In genomic region chr6:131250121-131250520, GRCh38 we compare ENCODE assay signal across 9 cellular contexts.
DNase-seq lines count a peak whose midpoint lies in the region; FAIRE-seq and TF ChIP-seq lines count a peak whose summit lies in the region.
"Had no signal": no experiment of that assay in that cellular context is flagged by ENCODE, and none has a peak within 500 bp of the region (broad histone marks: within the 10 kb centered on the region; RNA-seq: fewer than 3 reads in every experiment).

No MANE protein-coding gene starts in this region.

- no peaks in the 10 kb centered on the region for H3K27me3 Mint-ChIP-seq in activated CD4-positive, alpha-beta memory T cell treated with anti-CD3 and anti-CD28 coated beads for 36 hours

- peak overlapping the region; percentile 32 for H3K4me3 ChIP-seq in colonic mucosa
- peak overlapping the region; percentile 7 to 65 (median 28) for H3K4me3 ChIP-seq in spleen

- H3K27ac ChIP-seq in colonic mucosa (peak overlapping the region; percentile 45), spleen (peak overlapping the region in 5 of 8 donors; percentile 7 to 34 (median 30))

- H3K4me3 Mint-ChIP-seq in activated CD4-positive, alpha-beta memory T cell treated with anti-CD3 and anti-CD28 coated beads for 36 hours: no peak overlapping the region

- no peaks in the 10 kb centered on the region for H3K27me3 ChIP-seq in colonic mucosa
- no peaks in the 10 kb centered on the region for H3K27me3 ChIP-seq in spleen (replicated peaks in 1 of 7)
- H3K27me3 ChIP-seq: uterus had no signal

- H3K36me3 ChIP-seq in ES-I3 (ENCODE audit: insufficient read depth, low read length) (no peaks in the 10 kb centered on the region), colonic mucosa (no peaks in the 10 kb centered on the region), spleen (no peaks in the 10 kb centered on the region)
- H3K36me3 ChIP-seq: uterus had no signal

- CTCF ChIA-PET in activated CD4-positive, alpha-beta memory T cell treated with anti-CD3 and anti-CD28 coated beads for 36 hours (lab: Charles Lee): no interaction called here

- intact Hi-C loops in colonic mucosa (cut with DNase I): no loop called here
- intact Hi-C loops in spleen (cut with DNase I; ENCODE audit: low total_unique reads): no loop called here
- intact Hi-C loops in activated CD4-positive, alpha-beta memory T cell treated with anti-CD3 and anti-CD28 coated beads for 36 hours (cut with micrococcal nuclease): no loop called here

- no peak overlapping the region for H3K27ac Mint-ChIP-seq in activated CD4-positive, alpha-beta memory T cell treated with anti-CD3 and anti-CD28 coated beads for 36 hours

- FAIRE-seq in H54 (lab: Jason Lieb, UNC): no peak

- H3K4me1 ChIP-seq in ES-I3 (ENCODE audit: insufficient read depth, low read length): peaks cover 24% of the 10 kb centered on the region
- H3K4me1 ChIP-seq in colonic mucosa: no peaks in the 10 kb centered on the region
- H3K4me1 ChIP-seq in spleen: peaks cover 4 to 35% (median 24%) of the 10 kb centered on the region in 6 donors
- H3K4me1 ChIP-seq: uterus had no signal

- POLR2A ChIA-PET in activated CD4-positive, alpha-beta memory T cell treated with anti-CD3 and anti-CD28 coated beads for 36 hours (lab: Charles Lee): no interaction called here

- TF ChIP-seq CTCF in colonic mucosa (IDR thresholded peaks at IDR 0.05): no peak
- TF ChIP-seq CTCF in spleen (IDR thresholded peaks at IDR 0.05 in 8 of 11, conservative IDR thresholded peaks at IDR 0.05 in 3 of 11): peak in 1 of 11 experiments; percentile 5

- 2 to 14% (median 9%) methylated on average over 9 of the region's 9 CpGs for WGBS in spleen, 5 donors

- H3K4me1 Mint-ChIP-seq in activated CD4-positive, alpha-beta memory T cell treated with anti-CD3 and anti-CD28 coated beads for 36 hours (ENCODE audit: low read depth): peaks cover 40% of the 10 kb centered on the region

- peak; percentile 8 for DNase-seq in H54 (ENCODE audit: insufficient read length, low spot score)
- DNase-seq in NOMO-1 (lab: John Stamatoyannopoulos, UW; ENCODE audit: unreplicated experiment in 2 of 2): peak; percentile 83
- DNase-seq in colonic mucosa: peak; percentile 82
- DNase-seq in kidney glomerular epithelial cell (lab: John Stamatoyannopoulos, UW): peak; percentile 72
- DNase-seq in spleen: peak; percentile 84
- DNase-seq in NCI-H2029 (lab: John Stamatoyannopoulos, UW): no peak
- no peak for DNase-seq in activated CD4-positive, alpha-beta memory T cell treated with anti-CD3 and anti-CD28 coated beads for 36 hours

- H3K36me3 Mint-ChIP-seq in activated CD4-positive, alpha-beta memory T cell treated with anti-CD3 and anti-CD28 coated beads for 36 hours: no peaks in the 10 kb centered on the region

- no peaks in the 10 kb centered on the region for H3K9me3 Mint-ChIP-seq in activated CD4-positive, alpha-beta memory T cell treated with anti-CD3 and anti-CD28 coated beads for 36 hours

- no peaks in the 10 kb centered on the region for H3K9me3 ChIP-seq in ES-I3 (ENCODE audit: control insufficient read depth, insufficient read depth, low read length)
- H3K9me3 ChIP-seq in colonic mucosa: no peaks in the 10 kb centered on the region
- no peaks in the 10 kb centered on the region for H3K9me3 ChIP-seq in spleen
- H3K9me3 ChIP-seq: uterus had no signal

- TF ChIP-seq POLR2A in H54 (IDR thresholded peaks at IDR 0.05; ENCODE audit: low read depth, low read length) (no peak), spleen (IDR thresholded peaks at IDR 0.05) (no peak)

- H3K9ac ChIP-seq in ES-I3 (ENCODE audit: low read depth, low read length): peak overlapping the region; percentile 2; the same call in 1 of the 2 replicates
- peak overlapping the region; percentile 46 to 85 for H3K9ac ChIP-seq in colonic mucosa (ENCODE audit: low read depth in 2 of 2, low read length in 2 of 2)

Comparison
In these comparisons a context has a peak if more than half of its experiments do, and no peak if none do; other contexts are left out.
1. DNase-seq: peak in H54 (single experiment), NOMO-1 (2 of 2), colonic mucosa (single experiment), kidney glomerular epithelial cell (single experiment) and spleen (single experiment); none in NCI-H2029 (single experiment) and activated CD4-positive, alpha-beta memory T cell treated with anti-CD3 and anti-CD28 coated beads for 36 hours (single experiment).